ENCODE assay signal across 9 cellular contexts in the genomic region with DNA sequence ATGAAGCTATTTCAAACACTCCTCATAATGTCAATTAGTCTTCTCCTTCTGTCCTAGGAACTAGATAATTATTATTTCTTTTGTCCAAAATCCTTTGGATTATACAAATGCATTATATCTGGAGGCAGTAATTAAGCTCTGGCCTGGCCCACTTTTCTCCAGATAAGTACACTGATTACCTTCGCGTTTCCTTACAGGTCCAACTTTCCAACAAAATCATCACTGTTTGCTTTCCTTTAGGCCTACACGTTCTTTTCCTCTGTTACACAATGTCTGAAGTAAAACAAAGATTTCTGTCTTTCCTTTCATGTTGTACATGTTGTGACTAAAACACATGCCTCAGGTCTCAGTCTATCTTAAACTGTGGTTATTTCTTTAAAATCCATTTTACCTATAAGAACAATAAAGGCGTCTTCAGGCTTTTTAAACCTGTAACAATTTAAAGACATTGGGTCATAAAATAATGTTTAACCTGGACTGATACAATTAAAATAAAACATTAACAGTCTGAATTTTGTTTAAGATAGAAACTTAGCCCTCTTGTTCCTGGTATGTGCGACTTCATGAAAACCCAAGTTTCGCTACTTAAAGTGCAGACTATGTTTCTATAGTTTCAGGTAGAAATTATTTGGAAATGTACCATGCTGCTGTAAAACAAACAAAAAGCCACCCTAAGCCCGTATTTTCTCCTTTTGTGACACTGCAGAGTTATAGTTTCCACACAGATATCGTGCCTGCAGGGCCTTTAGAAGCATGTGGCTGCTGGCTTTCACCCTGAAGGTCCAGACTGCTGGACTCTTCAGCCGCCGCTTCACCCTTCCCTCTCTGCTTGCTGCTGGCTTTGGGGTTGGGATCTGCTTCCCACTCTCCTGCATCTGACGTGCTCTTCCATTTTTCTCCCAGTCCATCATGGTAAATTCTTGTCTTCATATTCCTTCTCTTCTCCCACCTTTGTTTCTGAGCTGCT.
"Had no signal": no experiment of that assay in that cellular context is flagged by ENCODE, and none has a peak within 500 bp of the region (broad histone marks: within the 10 kb centered on the region; RNA-seq: fewer than 3 reads in every experiment).

No MANE protein-coding gene starts in this region.

- H3K9me3 ChIP-seq: HAP-1 had no signal

- H3K27ac ChIP-seq: GM23248, HL-60 had no signal

- H3K36me3 Mint-ChIP-seq: IgD-negative memory B cell had no signal

- H3K27ac Mint-ChIP-seq: HFFc6, IgD-negative memory B cell had no signal

- ATAC-seq: HCT116, HepG2 had no signal

- H3K36me3 ChIP-seq: HAP-1 had no signal

- DNase-seq: GM23248, GOT3, H7, HFFc6 had no signal

- H2AFZ ChIP-seq: GM23248 had no signal

- H3K4me1 Mint-ChIP-seq: IgD-negative memory B cell had no signal

- H3K9ac ChIP-seq: GM23248 had no signal

- H3K4me3 Mint-ChIP-seq: HFFc6, IgD-negative memory B cell had no signal

- H3K27me3 Mint-ChIP-seq: IgD-negative memory B cell had no signal

- H3K4me3 ChIP-seq: GM23248, HAP-1 had no signal
